Comparison of ENCODE assay signal across 23 cellular contexts in genomic region chr1:107575226-107575625, GRCh38.
"Had no signal": no experiment of that assay in that cellular context is flagged by ENCODE, and none has a peak within 500 bp of the region (broad histone marks: within the 10 kb centered on the region; RNA-seq: fewer than 3 reads in every experiment).

No MANE protein-coding gene starts in this region.

- H3K27me3 ChIP-seq: esophagus squamous epithelium, sigmoid colon, stomach, thyroid gland had no signal

- H3K4me3 ChIP-seq: esophagus squamous epithelium, lung, mucosa of descending colon, prostate gland, sigmoid colon, stomach, thyroid gland had no signal

- H3K9me3 ChIP-seq: esophagus squamous epithelium, mucosa of descending colon, prostate gland, sigmoid colon, stomach, thyroid gland had no signal

- H3K36me3 ChIP-seq: prostate gland, sigmoid colon, thyroid gland had no signal

- FAIRE-seq: endometrium, keratinocyte had no signal

- ATAC-seq: effector memory CD8-positive, alpha-beta T cell; left lobe of liver; mucosa of descending colon; naive thymus-derived CD4-positive, alpha-beta T cell; right cardiac atrium; stimulated activated effector memory CD8-positive, alpha-beta T cell treated with anti-CD3 and anti-CD28 coated beads, Interleukin-12 subunit alpha, Interleukin-12 subunit beta, amount 100 ng/mL, for 72 hours had no signal

- DNase-seq: cortex of kidney; effector memory CD8-positive, alpha-beta T cell; erythroblast; esophagus squamous epithelium; foreskin melanocyte; head of caudate nucleus; mesenchymal stem cell; mucosa of descending colon; naive thymus-derived CD4-positive, alpha-beta T cell; nucleus accumbens; right cardiac atrium; sigmoid colon; stimulated activated CD4-positive, alpha-beta T cell treated with anti-CD3 and anti-CD28 coated beads, Interleukin-2, amount 100 ng/mL, for 24 hours; stimulated activated CD4-positive, alpha-beta T cell treated with anti-CD3 and anti-CD28 coated beads, Interleukin-4, amount 100 ng/mL, for 24 hours; stimulated activated naive CD4-positive, alpha-beta T cell treated with Interleukin-2 at 50 U/mL for 16 hours; stomach; thyroid gland had no signal
